16 cellular contexts compared by ENCODE assay signal in the genomic region with DNA sequence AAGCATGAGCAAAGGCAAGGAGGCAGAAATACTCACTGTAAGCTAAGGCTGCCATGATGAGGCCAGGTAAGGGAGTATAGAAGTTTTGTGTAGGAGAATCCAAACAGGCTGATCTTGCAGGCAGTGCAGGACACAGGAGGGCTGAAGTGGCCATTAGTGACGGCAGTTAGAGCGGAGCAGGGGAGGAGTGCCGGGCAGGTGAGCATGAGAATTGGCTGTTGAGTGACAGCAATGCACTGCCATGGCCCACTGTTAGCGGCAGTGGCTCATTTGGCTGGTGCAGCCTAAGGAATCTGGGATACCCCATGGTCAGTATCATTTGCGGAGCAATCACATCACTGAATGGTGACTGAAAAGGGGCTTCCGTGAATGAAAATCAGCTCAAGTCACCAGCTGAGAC.
"Had no signal": no experiment of that assay in that cellular context is flagged by ENCODE, and none has a peak within 500 bp of the region (broad histone marks: within the 10 kb centered on the region; RNA-seq: fewer than 3 reads in every experiment).

No MANE protein-coding gene starts in this region.

- DNase-seq: activated CD4-positive, alpha-beta T cell treated with anti-CD3 and anti-CD28 coated beads for 1 hour; activated naive CD4-positive, alpha-beta T cell; activated naive CD8-positive, alpha-beta T cell treated with anti-CD3 and anti-CD28 coated beads, Interleukin-2, amount 10 ng/mL, durations not matched to agents 7 days and 5 days; activated T-cell treated with anti-CD3 and anti-CD28 coated beads, Interleukin-2, amount 50 U/mL, for 1 hour; amniotic stem cell; foreskin fibroblast; hippocampal formation; naive thymus-derived CD4-positive, alpha-beta T cell; occipital lobe; stimulated activated CD4-positive, alpha-beta T cell treated with anti-CD3 and anti-CD28 coated beads, Interleukin-4, amount 100 ng/mL, for 24 hours; stimulated activated naive CD4-positive, alpha-beta T cell treated with Interleukin-2 at 50 U/mL for 16 hours; T-helper 1 cell; thyroid gland had no signal

- H3K9me3 ChIP-seq: thyroid gland had no signal

- ATAC-seq: activated T-helper 17 cell treated with anti-CD3 and anti-CD28 coated beads, Interleukin-2, amount 50 U/mL, for 72 hours; naive thymus-derived CD4-positive, alpha-beta T cell had no signal

- H3K27ac Mint-ChIP-seq: activated naive CD8-positive, alpha-beta T cell treated with anti-CD3 and anti-CD28 coated beads, Interleukin-2, amount 10 ng/mL, durations not matched to agents 7 days and 5 days; activated T-helper 17 cell treated with anti-CD3 and anti-CD28 coated beads, Interleukin-2, amount 50 U/mL, for 72 hours; naive thymus-derived CD4-positive, alpha-beta T cell had no signal

- H3K27me3 ChIP-seq: thyroid gland had no signal

- H3K36me3 Mint-ChIP-seq: activated naive CD8-positive, alpha-beta T cell treated with anti-CD3 and anti-CD28 coated beads, Interleukin-2, amount 10 ng/mL, durations not matched to agents 7 days and 5 days; naive thymus-derived CD4-positive, alpha-beta T cell had no signal

- H3K27me3 Mint-ChIP-seq: activated naive CD8-positive, alpha-beta T cell treated with anti-CD3 and anti-CD28 coated beads, Interleukin-2, amount 10 ng/mL, durations not matched to agents 7 days and 5 days; activated T-helper 17 cell treated with anti-CD3 and anti-CD28 coated beads, Interleukin-2, amount 50 U/mL, for 72 hours had no signal

- H3K9me3 Mint-ChIP-seq: activated naive CD8-positive, alpha-beta T cell treated with anti-CD3 and anti-CD28 coated beads, Interleukin-2, amount 10 ng/mL, durations not matched to agents 7 days and 5 days; activated T-helper 17 cell treated with anti-CD3 and anti-CD28 coated beads, Interleukin-2, amount 50 U/mL, for 72 hours; naive thymus-derived CD4-positive, alpha-beta T cell; neural crest cell had no signal

- H3K4me3 Mint-ChIP-seq: activated naive CD8-positive, alpha-beta T cell treated with anti-CD3 and anti-CD28 coated beads, Interleukin-2, amount 10 ng/mL, durations not matched to agents 7 days and 5 days; activated T-helper 17 cell treated with anti-CD3 and anti-CD28 coated beads, Interleukin-2, amount 50 U/mL, for 72 hours; naive thymus-derived CD4-positive, alpha-beta T cell; neural crest cell had no signal

- H3K27ac ChIP-seq: thyroid gland had no signal

- H3K36me3 ChIP-seq: thyroid gland had no signal

- H3K4me3 ChIP-seq: lung, thyroid gland had no signal
